Comparison of ENCODE assay signal across 8 cellular contexts in genomic region chr16:5034167-5034523, GRCh38. TPM values are rescaled to one million over a fixed set of nuclear protein-coding genes. Genes with fewer than 3 reads are reported as not detected.
DNase-seq lines count a peak whose midpoint lies in the region; ATAC-seq, FAIRE-seq and TF ChIP-seq lines count a peak whose summit lies in the region.

No MANE protein-coding gene starts in this region.

- H3K79me2 ChIP-seq in HepG2 (ENCODE audit: insufficient read depth, low read length), result peaks cover 14% of the 10 kb centered on the region

- BruUV-seq in HepG2 (replicated peaks; lab: Mats Ljungman, UMichigan), result TSS peak; percentile 81

- peak overlapping the region; percentile 94 for H3K9ac ChIP-seq in HepG2 (ENCODE audit: insufficient read depth, low read depth, low read length)

- POLR2A ChIA-PET in activated CD4-positive, alpha-beta T cell treated with anti-CD3 and anti-CD28 coated beads for 36 hours (lab: Charles Lee), result no interaction called here
- POLR2A ChIA-PET in HepG2 (lab: Yijun Ruan, JAX), result interaction anchor here (0.6 to 4.4 kb wide), 16 partner anchors 9 to 265 kb away, joined by 3 to 27 read pairs (median 4); partner anchors contain the start of genes ALG1, C16orf89, EEF2KMT and PPL

- H3K27ac ChIP-seq in adrenal gland, result peak overlapping the region in 4 of 5 donors; percentile 60 to 84 (median 80)
- H3K27ac ChIP-seq in HepG2 (ENCODE audit: extremely low read length, insufficient read depth, low read length), result peak overlapping the region; percentile 98
- H3K27ac ChIP-seq in thoracic aorta, result peak overlapping the region; percentile 42 to 61

- H3K9me3 Mint-ChIP-seq in activated CD4-positive, alpha-beta T cell treated with anti-CD3 and anti-CD28 coated beads for 36 hours (ENCODE audit: low read depth), result no peaks in the 10 kb centered on the region

- no peaks in the 10 kb centered on the region for H3K27me3 Mint-ChIP-seq in activated CD4-positive, alpha-beta T cell treated with anti-CD3 and anti-CD28 coated beads for 36 hours

- WGBS in adrenal gland, 4 donors, result 5 to 13% (median 9%) methylated on average over 2 of the region's 2 CpGs
- 10% methylated on average over 2 of the region's 2 CpGs for WGBS in HepG2 (ENCODE audit: low lambda C conversion rate)

- TF ChIP-seq EP300 in HepG2 (IDR thresholded peaks at IDR 0.05; ENCODE audit: low read depth in 2 of 2, low read length in 2 of 2), result no peak
- TF ChIP-seq EP300 in HepG2 (CRISPR knock-in tag; IDR thresholded peaks at IDR 0.05; ENCODE audit: borderline replicate concordance), result no peak

- TF ChIP-seq RAD21 in HepG2 (CRISPR knock-in tag; IDR thresholded peaks at IDR 0.05), result no peak

- no peaks in the 10 kb centered on the region for H4K20me1 ChIP-seq in HepG2 (ENCODE audit: insufficient read depth, low read length)

- intact Hi-C loops in activated CD4-positive, alpha-beta T cell treated with anti-CD3 and anti-CD28 coated beads for 36 hours (cut with DNase I, micrococcal nuclease), result loop anchor here (5.0 to 10.0 kb wide), 2 partner anchors 63 to 409 kb away; partner anchors contain the start of genes EEF2KMT (in 1 of the 2) and MGRN1 (in 1 of the 2)
- intact Hi-C loops in adrenal gland (cut with DNase I), result loop anchor here in 1 of 2 donors (5.0 kb wide), 1 partner anchor 77 kb away; the partner anchor contains the start of gene SEC14L5
- intact Hi-C loops in HepG2 (cut with micrococcal nuclease; ENCODE audit: unreplicated experiment), result loop anchor here (2.0 kb wide), 1 partner anchor 63 kb away; the partner anchor contains the start of gene EEF2KMT

- H3K36me3 ChIP-seq in adrenal gland (replicated peaks in 1 of 2), result peaks cover 0 to 4% of the 10 kb centered on the region in 2 donors
- peaks cover 8 to 20% of the 10 kb centered on the region in 2 experiments; a peak in 4 of 5 replicates for H3K36me3 ChIP-seq in HepG2 (replicated peaks in 1 of 2; ENCODE audit: control insufficient read depth in 1 of 2, insufficient read depth in 2 of 2, low read length in 2 of 2)
- H3K36me3 ChIP-seq in thoracic aorta, result no peaks in the 10 kb centered on the region

- H3K27me3 ChIP-seq in adrenal gland, result no peaks in the 10 kb centered on the region
- H3K27me3 ChIP-seq in HepG2 (ENCODE audit: control insufficient read depth in 1 of 2, insufficient read depth in 2 of 2, low read length in 2 of 2), result no peaks in the 10 kb centered on the region; a peak in 1 of 5 replicates
- H3K27me3 ChIP-seq in thoracic aorta (replicated peaks; ENCODE audit: insufficient read depth), result no peaks in the 10 kb centered on the region

- CTCF ChIA-PET in activated CD4-positive, alpha-beta T cell treated with anti-CD3 and anti-CD28 coated beads for 36 hours (lab: Charles Lee), result interaction anchor here (0.9 to 1.2 kb wide), 4 partner anchors 51 to 231 kb away, joined by 3 read pairs; partner anchors contain the start of gene ROGDI
- CTCF ChIA-PET in HepG2 (lab: Yijun Ruan, JAX; ENCODE audit: low intra/inter-chr PET ratio, low total read pairs), result no interaction called here

- no peak for DNase-seq in activated CD4-positive, alpha-beta T cell treated with anti-CD3 and anti-CD28 coated beads for 36 hours
- no peak for DNase-seq in activated CD4-positive, alpha-beta T cell treated with anti-CD3 and anti-CD28 coated beads for 4 hours
- DNase-seq in adrenal gland, result no peak
- DNase-seq in HepG2 (ENCODE audit: low spot score), result no peak
- no peak for DNase-seq in thoracic aorta (ENCODE audit: low spot score)
- DNase-seq in activated CD8-positive, alpha-beta memory T cell treated with anti-CD3 and anti-CD28 coated beads, Interleukin-2, amount 50 U/mL, for 48 hours, result no peak
- DNase-seq in SW480 (ENCODE audit: low spot score), result no peak

- H3K4me3 Mint-ChIP-seq in activated CD4-positive, alpha-beta T cell treated with anti-CD3 and anti-CD28 coated beads for 36 hours, result peak overlapping the region; percentile 85

- H3K27ac Mint-ChIP-seq in activated CD4-positive, alpha-beta T cell treated with anti-CD3 and anti-CD28 coated beads for 36 hours, result peak overlapping the region; percentile 80

- no peaks in the 10 kb centered on the region for H3K36me3 Mint-ChIP-seq in activated CD4-positive, alpha-beta T cell treated with anti-CD3 and anti-CD28 coated beads for 36 hours (ENCODE audit: low read depth)

- H3K4me1 Mint-ChIP-seq in activated CD4-positive, alpha-beta T cell treated with anti-CD3 and anti-CD28 coated beads for 36 hours, result peaks cover 19% of the 10 kb centered on the region

- no peak for TF ChIP-seq POLR2A in adrenal gland (IDR thresholded peaks at IDR 0.05)
- TF ChIP-seq POLR2A in HepG2 (IDR thresholded peaks at IDR 0.05; ENCODE audit: insufficient read depth in 1 of 2, low read depth in 2 of 2, low read length in 2 of 2), result no peak

- peak overlapping the region; percentile 94 for H3K4me2 ChIP-seq in HepG2 (ENCODE audit: low read depth, low read length)

- H2AFZ ChIP-seq in HepG2 (ENCODE audit: low read length), result no peak overlapping the region

- no peaks in the 10 kb centered on the region for H3K9me3 ChIP-seq in adrenal gland (replicated peaks in 1 of 3)
- H3K9me3 ChIP-seq in HepG2 (ENCODE audit: low read length), result no peaks in the 10 kb centered on the region
- H3K9me3 ChIP-seq in thoracic aorta, result no peaks in the 10 kb centered on the region

- in situ Hi-C loops in HepG2 (cut with HindIII; ENCODE audit: extremely low pct_ligation_motif_present, low pct_unique_long_range_greater_than_20kb), result no loop called here

- H3K4me1 ChIP-seq in adrenal gland (replicated peaks in 1 of 2) (peaks cover 0 to 16% of the 10 kb centered on the region in 2 donors), HepG2 (ENCODE audit: insufficient read depth, low read length) (peaks cover 52% of the 10 kb centered on the region), thoracic aorta (ENCODE audit: control insufficient read depth in 1 of 2, low read depth in 2 of 2) (peaks cover 4 to 19% of the 10 kb centered on the region in 2 donors)

- no peak for ATAC-seq in activated CD4-positive, alpha-beta T cell treated with anti-CD3 and anti-CD28 coated beads for 36 hours
- ATAC-seq in HepG2, result no peak
- ATAC-seq in thoracic aorta (ENCODE audit: insufficient number of reproducible peaks, low FRiP score, low read depth), result no peak
- no peak for ATAC-seq in HG03108 (IDR thresholded peaks at IDR 0.05; ENCODE audit: unreplicated experiment)

- no peak for FAIRE-seq in HepG2 (lab: Jason Lieb, UNC)

- H3K4me3 ChIP-seq in adrenal gland, result peak overlapping the region; percentile 31 to 94 (median 50)
- H3K4me3 ChIP-seq in HepG2 (replicated peaks in 1 of 3; ENCODE audit: insufficient read depth in 1 of 3, low read depth in 2 of 3, low read length in 3 of 3), result peak overlapping the region; percentile 77 to 91 (median 78)
- H3K4me3 ChIP-seq in thoracic aorta, result peak overlapping the region; percentile 79

- TF ChIP-seq CTCF in adrenal gland (IDR thresholded peaks at IDR 0.05), result no peak
- no peak for TF ChIP-seq CTCF in HepG2 (CRISPR knock-in tag; IDR thresholded peaks at IDR 0.05)
- no peak for TF ChIP-seq CTCF in thoracic aorta (IDR thresholded peaks at IDR 0.05)

RNA-seq across cellular contexts. Expression of gene NAGPA, which starts 0.4 kb away (rescaled TPM):
- total RNA-seq in activated CD4-positive, alpha-beta T cell treated with anti-CD3 and anti-CD28 coated beads for 36 hours, result 10 to 100 TPM in 1 of 2 experiments, 1 to 10 TPM in 1; 8.9 to 10.2 TPM
- total RNA-seq in adrenal gland (10 to 100 TPM in 7 of 8 donors, 1 to 10 TPM in 1; 6.9 to 47.8 (median 30.2) TPM), HepG2 (2016; rRNA removed; fragmentation: Illumina TruSeq; extraction: Trizol) (29.8 and 60.3 TPM in 2 replicates), thoracic aorta (10 to 100 TPM; 35.3 to 55.2 TPM)
- polyA plus RNA-seq in adrenal gland (10 to 100 TPM in 2 of 3 donors, 1 to 10 TPM in 1; 4.5 to 23.9 (median 18.9) TPM), HepG2 (2011; rRNA removed) (27.1 and 31.6 TPM in 2 replicates)
- 10.2 and 12.2 TPM in 2 replicates for total RNA-seq in HepG2 (2016; cell fraction: cytosol; rRNA removed; fragmentation: Illumina TruSeq; extraction: Trizol; ENCODE audit: low read depth)
- 25.3 and 59.7 TPM in 2 replicates for total RNA-seq in HepG2 (2016; cell fraction: insoluble cytoplasmic fraction; rRNA removed; fragmentation: Illumina TruSeq; extraction: Trizol)
- total RNA-seq in HepG2 (2016; cell fraction: membrane; rRNA removed; fragmentation: Illumina TruSeq; extraction: Trizol), result 19.0 and 22.6 TPM in 2 replicates
- total RNA-seq in HepG2 (2016; cell fraction: nucleus; rRNA removed; fragmentation: Illumina TruSeq; extraction: Trizol), result 58.3 and 69.4 TPM in 2 replicates
- 28.0 and 43.3 TPM in 2 replicates for polyA plus RNA-seq in HepG2 (2011; cell fraction: cytosol; rRNA removed)
- polyA plus RNA-seq in HepG2 (2011; cell fraction: nucleus; rRNA removed), result 119 and 135 TPM in 2 replicates
- polyA plus RNA-seq in HepG2 (2012), result 20.6 and 22.0 TPM in 2 replicates
- polyA plus RNA-seq in HepG2 (2016; cell fraction: cytosol; fragmentation: Illumina TruSeq; extraction: Trizol; ENCODE audit: low read depth), result 7.6 and 9.3 TPM in 2 replicates
- 24.9 and 27.9 TPM in 2 replicates for polyA plus RNA-seq in HepG2 (2016; cell fraction: insoluble cytoplasmic fraction; fragmentation: Illumina TruSeq; extraction: Trizol; ENCODE audit: low read depth)
- polyA plus RNA-seq in HepG2 (2016; cell fraction: membrane; fragmentation: Illumina TruSeq; extraction: Trizol; ENCODE audit: low read depth), result 15.1 and 16.1 TPM in 2 replicates
- polyA plus RNA-seq in HepG2 (2016; cell fraction: nucleus; fragmentation: Illumina TruSeq; extraction: Trizol; ENCODE audit: insufficient read depth, low read depth), result 111 and 120 TPM in 2 replicates
- 13.4 and 91.3 TPM in 2 replicates for polyA minus RNA-seq in HepG2 (2011; rRNA and poly(A)+ RNA removed; ENCODE audit: low replicate concordance)
- 24.6 and 30.4 TPM in 2 replicates for polyA minus RNA-seq in HepG2 (2011; cell fraction: cytosol; rRNA and poly(A)+ RNA removed)
- 41.9 and 43.5 TPM in 2 replicates for polyA minus RNA-seq in HepG2 (2011; cell fraction: nucleus; rRNA and poly(A)+ RNA removed)

RNA-seq across cellular contexts. Expression of gene C16orf89, which starts 31.6 kb away (rescaled TPM):
- not detected for total RNA-seq in activated CD4-positive, alpha-beta T cell treated with anti-CD3 and anti-CD28 coated beads for 36 hours
- total RNA-seq in adrenal gland (10 to 100 TPM in 1 of 8 donors, 1 to 10 TPM in 7; 1.3 to 27.9 (median 4.6) TPM), HepG2 (2016; rRNA removed; fragmentation: Illumina TruSeq; extraction: Trizol) (0.97 and 1.9 TPM in 2 replicates), thoracic aorta (10 to 100 TPM; 11.6 to 21.4 TPM)
- polyA plus RNA-seq in adrenal gland (10 to 100 TPM in 1 of 3 donors, 1 to 10 TPM in 2; 2.1 to 14.1 (median 6.3) TPM), HepG2 (2011; rRNA removed) (2.8 and 3.4 TPM in 2 replicates)
- 0.61 and 0.79 TPM in 2 replicates for total RNA-seq in HepG2 (2016; cell fraction: cytosol; rRNA removed; fragmentation: Illumina TruSeq; extraction: Trizol; ENCODE audit: low read depth)
- total RNA-seq in HepG2 (2016; cell fraction: insoluble cytoplasmic fraction; rRNA removed; fragmentation: Illumina TruSeq; extraction: Trizol), result 0.45 and 1.1 TPM in 2 replicates
- 0.76 and 1.0 TPM in 2 replicates for total RNA-seq in HepG2 (2016; cell fraction: membrane; rRNA removed; fragmentation: Illumina TruSeq; extraction: Trizol)
- total RNA-seq in HepG2 (2016; cell fraction: nucleus; rRNA removed; fragmentation: Illumina TruSeq; extraction: Trizol), result 0.72 and 0.78 TPM in 2 replicates
- 2.8 TPM in 2 replicates for polyA plus RNA-seq in HepG2 (2011; cell fraction: cytosol; rRNA removed)
- polyA plus RNA-seq in HepG2 (2011; cell fraction: nucleus; rRNA removed), result 1.3 and 1.4 TPM in 2 replicates
- polyA plus RNA-seq in HepG2 (2012), result 1.7 and 2.7 TPM in 2 replicates
- polyA plus RNA-seq in HepG2 (2016; cell fraction: cytosol; fragmentation: Illumina TruSeq; extraction: Trizol; ENCODE audit: low read depth), result 0.58 and 0.68 TPM in 2 replicates
- 0.85 and 1.2 TPM in 2 replicates for polyA plus RNA-seq in HepG2 (2016; cell fraction: insoluble cytoplasmic fraction; fragmentation: Illumina TruSeq; extraction: Trizol; ENCODE audit: low read depth)
- polyA plus RNA-seq in HepG2 (2016; cell fraction: membrane; fragmentation: Illumina TruSeq; extraction: Trizol; ENCODE audit: low read depth), result 0.71 and 0.81 TPM in 2 replicates
- 1.4 and 2.1 TPM in 2 replicates for polyA plus RNA-seq in HepG2 (2016; cell fraction: nucleus; fragmentation: Illumina TruSeq; extraction: Trizol; ENCODE audit: insufficient read depth, low read depth)
- 1.0 TPM in 1 of 2 replicates, not detected in the other for polyA minus RNA-seq in HepG2 (2011; rRNA and poly(A)+ RNA removed; ENCODE audit: low replicate concordance)
- polyA minus RNA-seq in HepG2 (2011; cell fraction: cytosol; rRNA and poly(A)+ RNA removed), result 0.89 and 1.1 TPM in 2 replicates
- 0.50 and 0.90 TPM in 2 replicates for polyA minus RNA-seq in HepG2 (2011; cell fraction: nucleus; rRNA and poly(A)+ RNA removed)

RNA-seq across cellular contexts. Expression of gene ALG1, which starts 37.5 kb away (rescaled TPM):
- total RNA-seq in activated CD4-positive, alpha-beta T cell treated with anti-CD3 and anti-CD28 coated beads for 36 hours, result 10 to 100 TPM; 15.7 to 18.1 TPM
- total RNA-seq in adrenal gland (100 to 1,000 TPM in 1 of 8 donors, 10 to 100 TPM in 7; 30.8 to 207 (median 44.4) TPM), HepG2 (2016; rRNA removed; fragmentation: Illumina TruSeq; extraction: Trizol) (39.6 and 75.6 TPM in 2 replicates), thoracic aorta (10 to 100 TPM; 24.1 to 36.7 TPM)
- polyA plus RNA-seq in adrenal gland (10 to 100 TPM; 19.2 to 43.2 (median 20.3) TPM), HepG2 (2011; rRNA removed) (43.3 and 51.5 TPM in 2 replicates)
- total RNA-seq in HepG2 (2016; cell fraction: cytosol; rRNA removed; fragmentation: Illumina TruSeq; extraction: Trizol; ENCODE audit: low read depth), result 7.6 and 8.9 TPM in 2 replicates
- 38.5 and 76.0 TPM in 2 replicates for total RNA-seq in HepG2 (2016; cell fraction: insoluble cytoplasmic fraction; rRNA removed; fragmentation: Illumina TruSeq; extraction: Trizol)
- total RNA-seq in HepG2 (2016; cell fraction: membrane; rRNA removed; fragmentation: Illumina TruSeq; extraction: Trizol), result 14.3 and 16.3 TPM in 2 replicates
- total RNA-seq in HepG2 (2016; cell fraction: nucleus; rRNA removed; fragmentation: Illumina TruSeq; extraction: Trizol), result 78.0 and 84.8 TPM in 2 replicates
- 46.0 and 52.0 TPM in 2 replicates for polyA plus RNA-seq in HepG2 (2011; cell fraction: cytosol; rRNA removed)
- 37.8 and 40.2 TPM in 2 replicates for polyA plus RNA-seq in HepG2 (2011; cell fraction: nucleus; rRNA removed)
- polyA plus RNA-seq in HepG2 (2012), result 25.7 and 31.5 TPM in 2 replicates
- polyA plus RNA-seq in HepG2 (2016; cell fraction: cytosol; fragmentation: Illumina TruSeq; extraction: Trizol; ENCODE audit: low read depth), result 6.3 and 6.5 TPM in 2 replicates
- polyA plus RNA-seq in HepG2 (2016; cell fraction: insoluble cytoplasmic fraction; fragmentation: Illumina TruSeq; extraction: Trizol; ENCODE audit: low read depth), result 36.3 and 37.9 TPM in 2 replicates
- polyA plus RNA-seq in HepG2 (2016; cell fraction: membrane; fragmentation: Illumina TruSeq; extraction: Trizol; ENCODE audit: low read depth), result 10.1 and 11.8 TPM in 2 replicates
- 104 and 109 TPM in 2 replicates for polyA plus RNA-seq in HepG2 (2016; cell fraction: nucleus; fragmentation: Illumina TruSeq; extraction: Trizol; ENCODE audit: insufficient read depth, low read depth)
- polyA minus RNA-seq in HepG2 (2011; rRNA and poly(A)+ RNA removed; ENCODE audit: low replicate concordance), result 135 and 161 TPM in 2 replicates
- 28.6 and 36.3 TPM in 2 replicates for polyA minus RNA-seq in HepG2 (2011; cell fraction: cytosol; rRNA and poly(A)+ RNA removed)
- polyA minus RNA-seq in HepG2 (2011; cell fraction: nucleus; rRNA and poly(A)+ RNA removed), result 50.0 and 65.8 TPM in 2 replicates
